In the genomic region with DNA sequence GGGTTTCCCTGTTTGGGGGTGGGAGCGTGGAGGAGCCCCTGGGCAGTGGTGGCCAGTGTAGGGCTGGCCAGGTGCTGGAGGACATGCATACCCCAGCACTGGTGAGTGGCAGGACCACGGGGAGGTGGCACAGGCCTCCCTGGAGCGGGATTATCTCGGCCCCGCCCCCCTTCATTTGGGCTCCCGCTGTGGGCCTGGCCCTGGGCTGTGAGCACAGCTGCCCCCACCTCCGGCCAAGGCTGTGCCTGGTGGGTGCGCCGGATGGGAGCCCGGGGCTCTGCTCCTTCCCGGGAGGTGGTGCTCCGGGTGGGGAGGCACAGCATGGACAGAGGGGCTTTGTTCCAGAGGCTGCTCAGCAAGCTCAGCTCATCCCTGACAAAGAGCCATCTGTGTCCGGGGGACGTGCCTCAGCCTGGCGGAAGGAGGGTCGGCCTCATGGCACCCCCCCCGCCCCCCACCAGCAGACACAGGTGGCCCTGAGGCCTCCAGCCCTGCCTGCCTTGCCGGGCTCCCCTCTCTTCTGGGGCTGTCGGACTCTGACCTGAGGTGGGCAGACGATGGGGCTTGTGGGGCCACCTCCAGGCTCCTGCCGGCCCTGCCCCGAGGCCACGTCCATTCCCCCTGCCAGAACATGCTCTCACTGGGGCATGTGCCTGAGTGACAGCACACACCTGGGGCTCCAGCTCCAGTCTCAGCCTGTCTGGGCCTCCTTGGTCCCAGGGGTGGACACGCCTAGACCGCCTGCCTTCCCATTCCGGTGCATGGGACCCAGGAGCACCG, we compare ENCODE assay signal across 1 cellular context.
A peak's percentile ranks its signal among the peaks of the same experiment; 100 is the strongest.
TF ChIP-seq lines count a peak whose summit lies in the region.

No MANE protein-coding gene starts in this region.

TF ChIP-seq in HepG2, 621 proteins besides CTCF, POLR2A, EP300 and RAD21 (continued from another document and continues in another):
- TF ChIP-seq PRDM10 (CRISPR knock-in tag; IDR thresholded peaks at IDR 0.05; ENCODE audit: low read depth) (no peak; the same call in 1 of the 2 replicates), ATF7-NPFF (CRISPR knock-in tag; IDR thresholded peaks at IDR 0.05; ENCODE audit: low read depth) (peak; percentile 76; the same call in 1 of the 2 replicates), YY1 (IDR thresholded peaks at IDR 0.05; ENCODE audit: insufficient read depth, insufficient replicate concordance, low read depth, low read length) (peak; percentile 55), U2AF2 (IDR thresholded peaks at IDR 0.05; ENCODE audit: low read depth, low read length) (no peak), SAP130 (CRISPR knock-in tag; IDR thresholded peaks at IDR 0.05; ENCODE audit: low read depth) (peak; percentile 87), ZNF576 (CRISPR knock-in tag; IDR thresholded peaks at IDR 0.05) (no peak), ATAD3A (CRISPR knock-in tag; IDR thresholded peaks at IDR 0.05) (no peak), ZNF780A (CRISPR knock-in tag; IDR thresholded peaks at IDR 0.05) (no peak; the same call in 1 of the 2 replicates), ZNF30 (CRISPR knock-in tag; IDR thresholded peaks at IDR 0.05) (no peak), ZZZ3 (CRISPR knock-in tag; IDR thresholded peaks at IDR 0.05; ENCODE audit: borderline replicate concordance) (peak; percentile 25; the same call in 1 of the 2 replicates), ZFP1 (CRISPR knock-in tag; IDR thresholded peaks at IDR 0.05) (0 out of 2 replicates have a peak, but pooled peaks have one; percentile 38), KDM1A (CRISPR knock-in tag; IDR thresholded peaks at IDR 0.05) (no peak), ZNF513 (CRISPR knock-in tag; conservative IDR thresholded peaks at IDR 0.05) (no peak), ZNF3 (CRISPR knock-in tag; IDR thresholded peaks at IDR 0.05) (no peak), SMAD3 (CRISPR knock-in tag; IDR thresholded peaks at IDR 0.05) (0 out of 2 replicates have a peak, but pooled peaks have one; percentile 21), ZSCAN22 (CRISPR knock-in tag; IDR thresholded peaks at IDR 0.05) (0 out of 2 replicates have a peak, but pooled peaks have one; percentile 31), ZNF362 (CRISPR knock-in tag; IDR thresholded peaks at IDR 0.05; ENCODE audit: borderline replicate concordance) (no peak), SSRP1 (CRISPR knock-in tag; IDR thresholded peaks at IDR 0.05) (no peak), THAP11 (CRISPR knock-in tag; IDR thresholded peaks at IDR 0.05) (peak; percentile 45; the same call in 1 of the 2 replicates), SOX5 (CRISPR knock-in tag; IDR thresholded peaks at IDR 0.05; ENCODE audit: borderline replicate concordance) (peak; percentile 71), ZNF556 (CRISPR knock-in tag; IDR thresholded peaks at IDR 0.05; ENCODE audit: borderline replicate concordance) (peak; percentile 55; the same call in 1 of the 2 replicates)
- TF ChIP-seq, protein P1, sequence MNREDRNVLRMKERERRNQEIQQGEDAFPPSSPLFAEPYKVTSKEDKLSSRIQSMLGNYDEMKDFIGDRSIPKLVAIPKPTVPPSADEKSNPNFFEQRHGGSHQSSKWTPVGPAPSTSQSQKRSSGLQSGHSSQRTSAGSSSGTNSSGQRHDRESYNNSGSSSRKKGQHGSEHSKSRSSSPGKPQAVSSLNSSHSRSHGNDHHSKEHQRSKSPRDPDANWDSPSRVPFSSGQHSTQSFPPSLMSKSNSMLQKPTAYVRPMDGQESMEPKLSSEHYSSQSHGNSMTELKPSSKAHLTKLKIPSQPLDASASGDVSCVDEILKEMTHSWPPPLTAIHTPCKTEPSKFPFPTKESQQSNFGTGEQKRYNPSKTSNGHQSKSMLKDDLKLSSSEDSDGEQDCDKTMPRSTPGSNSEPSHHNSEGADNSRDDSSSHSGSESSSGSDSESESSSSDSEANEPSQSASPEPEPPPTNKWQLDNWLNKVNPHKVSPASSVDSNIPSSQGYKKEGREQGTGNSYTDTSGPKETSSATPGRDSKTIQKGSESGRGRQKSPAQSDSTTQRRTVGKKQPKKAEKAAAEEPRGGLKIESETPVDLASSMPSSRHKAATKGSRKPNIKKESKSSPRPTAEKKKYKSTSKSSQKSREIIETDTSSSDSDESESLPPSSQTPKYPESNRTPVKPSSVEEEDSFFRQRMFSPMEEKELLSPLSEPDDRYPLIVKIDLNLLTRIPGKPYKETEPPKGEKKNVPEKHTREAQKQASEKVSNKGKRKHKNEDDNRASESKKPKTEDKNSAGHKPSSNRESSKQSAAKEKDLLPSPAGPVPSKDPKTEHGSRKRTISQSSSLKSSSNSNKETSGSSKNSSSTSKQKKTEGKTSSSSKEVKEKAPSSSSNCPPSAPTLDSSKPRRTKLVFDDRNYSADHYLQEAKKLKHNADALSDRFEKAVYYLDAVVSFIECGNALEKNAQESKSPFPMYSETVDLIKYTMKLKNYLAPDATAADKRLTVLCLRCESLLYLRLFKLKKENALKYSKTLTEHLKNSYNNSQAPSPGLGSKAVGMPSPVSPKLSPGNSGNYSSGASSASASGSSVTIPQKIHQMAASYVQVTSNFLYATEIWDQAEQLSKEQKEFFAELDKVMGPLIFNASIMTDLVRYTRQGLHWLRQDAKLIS (CRISPR knock-in tag; IDR thresholded peaks at IDR 0.05) = no peak
- TF ChIP-seq, protein P2, sequence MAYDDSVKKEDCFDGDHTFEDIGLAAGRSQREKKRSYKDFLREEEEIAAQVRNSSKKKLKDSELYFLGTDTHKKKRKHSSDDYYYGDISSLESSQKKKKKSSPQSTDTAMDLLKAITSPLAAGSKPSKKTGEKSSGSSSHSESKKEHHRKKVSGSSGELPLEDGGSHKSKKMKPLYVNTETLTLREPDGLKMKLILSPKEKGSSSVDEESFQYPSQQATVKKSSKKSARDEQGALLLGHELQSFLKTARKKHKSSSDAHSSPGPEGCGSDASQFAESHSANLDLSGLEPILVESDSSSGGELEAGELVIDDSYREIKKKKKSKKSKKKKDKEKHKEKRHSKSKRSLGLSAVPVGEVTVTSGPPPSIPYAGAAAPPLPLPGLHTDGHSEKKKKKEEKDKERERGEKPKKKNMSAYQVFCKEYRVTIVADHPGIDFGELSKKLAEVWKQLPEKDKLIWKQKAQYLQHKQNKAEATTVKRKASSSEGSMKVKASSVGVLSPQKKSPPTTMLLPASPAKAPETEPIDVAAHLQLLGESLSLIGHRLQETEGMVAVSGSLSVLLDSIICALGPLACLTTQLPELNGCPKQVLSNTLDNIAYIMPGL (CRISPR knock-in tag; IDR thresholded peaks at IDR 0.05; ENCODE audit: borderline replicate concordance in 1 of 2, low read depth in 1 of 2) = peak; percentile 49 to 62; a peak in 1 of 4 replicates
- TF ChIP-seq, protein P3, sequence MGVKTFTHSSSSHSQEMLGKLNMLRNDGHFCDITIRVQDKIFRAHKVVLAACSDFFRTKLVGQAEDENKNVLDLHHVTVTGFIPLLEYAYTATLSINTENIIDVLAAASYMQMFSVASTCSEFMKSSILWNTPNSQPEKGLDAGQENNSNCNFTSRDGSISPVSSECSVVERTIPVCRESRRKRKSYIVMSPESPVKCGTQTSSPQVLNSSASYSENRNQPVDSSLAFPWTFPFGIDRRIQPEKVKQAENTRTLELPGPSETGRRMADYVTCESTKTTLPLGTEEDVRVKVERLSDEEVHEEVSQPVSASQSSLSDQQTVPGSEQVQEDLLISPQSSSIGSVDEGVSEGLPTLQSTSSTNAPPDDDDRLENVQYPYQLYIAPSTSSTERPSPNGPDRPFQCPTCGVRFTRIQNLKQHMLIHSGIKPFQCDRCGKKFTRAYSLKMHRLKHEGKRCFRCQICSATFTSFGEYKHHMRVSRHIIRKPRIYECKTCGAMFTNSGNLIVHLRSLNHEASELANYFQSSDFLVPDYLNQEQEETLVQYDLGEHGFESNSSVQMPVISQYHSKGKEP (CRISPR knock-in tag; IDR thresholded peaks at IDR 0.05) = no peak
- TF ChIP-seq, protein P4, sequence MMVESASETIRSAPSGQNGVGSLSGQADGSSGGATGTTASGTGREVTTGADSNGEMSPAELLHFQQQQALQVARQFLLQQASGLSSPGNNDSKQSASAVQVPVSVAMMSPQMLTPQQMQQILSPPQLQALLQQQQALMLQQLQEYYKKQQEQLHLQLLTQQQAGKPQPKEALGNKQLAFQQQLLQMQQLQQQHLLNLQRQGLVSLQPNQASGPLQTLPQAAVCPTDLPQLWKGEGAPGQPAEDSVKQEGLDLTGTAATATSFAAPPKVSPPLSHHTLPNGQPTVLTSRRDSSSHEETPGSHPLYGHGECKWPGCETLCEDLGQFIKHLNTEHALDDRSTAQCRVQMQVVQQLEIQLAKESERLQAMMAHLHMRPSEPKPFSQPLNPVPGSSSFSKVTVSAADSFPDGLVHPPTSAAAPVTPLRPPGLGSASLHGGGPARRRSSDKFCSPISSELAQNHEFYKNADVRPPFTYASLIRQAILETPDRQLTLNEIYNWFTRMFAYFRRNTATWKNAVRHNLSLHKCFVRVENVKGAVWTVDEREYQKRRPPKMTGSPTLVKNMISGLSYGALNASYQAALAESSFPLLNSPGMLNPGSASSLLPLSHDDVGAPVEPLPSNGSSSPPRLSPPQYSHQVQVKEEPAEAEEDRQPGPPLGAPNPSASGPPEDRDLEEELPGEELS (CRISPR knock-in tag; IDR thresholded peaks at IDR 0.05) = peak; percentile 83
- TF ChIP-seq, protein P5, sequence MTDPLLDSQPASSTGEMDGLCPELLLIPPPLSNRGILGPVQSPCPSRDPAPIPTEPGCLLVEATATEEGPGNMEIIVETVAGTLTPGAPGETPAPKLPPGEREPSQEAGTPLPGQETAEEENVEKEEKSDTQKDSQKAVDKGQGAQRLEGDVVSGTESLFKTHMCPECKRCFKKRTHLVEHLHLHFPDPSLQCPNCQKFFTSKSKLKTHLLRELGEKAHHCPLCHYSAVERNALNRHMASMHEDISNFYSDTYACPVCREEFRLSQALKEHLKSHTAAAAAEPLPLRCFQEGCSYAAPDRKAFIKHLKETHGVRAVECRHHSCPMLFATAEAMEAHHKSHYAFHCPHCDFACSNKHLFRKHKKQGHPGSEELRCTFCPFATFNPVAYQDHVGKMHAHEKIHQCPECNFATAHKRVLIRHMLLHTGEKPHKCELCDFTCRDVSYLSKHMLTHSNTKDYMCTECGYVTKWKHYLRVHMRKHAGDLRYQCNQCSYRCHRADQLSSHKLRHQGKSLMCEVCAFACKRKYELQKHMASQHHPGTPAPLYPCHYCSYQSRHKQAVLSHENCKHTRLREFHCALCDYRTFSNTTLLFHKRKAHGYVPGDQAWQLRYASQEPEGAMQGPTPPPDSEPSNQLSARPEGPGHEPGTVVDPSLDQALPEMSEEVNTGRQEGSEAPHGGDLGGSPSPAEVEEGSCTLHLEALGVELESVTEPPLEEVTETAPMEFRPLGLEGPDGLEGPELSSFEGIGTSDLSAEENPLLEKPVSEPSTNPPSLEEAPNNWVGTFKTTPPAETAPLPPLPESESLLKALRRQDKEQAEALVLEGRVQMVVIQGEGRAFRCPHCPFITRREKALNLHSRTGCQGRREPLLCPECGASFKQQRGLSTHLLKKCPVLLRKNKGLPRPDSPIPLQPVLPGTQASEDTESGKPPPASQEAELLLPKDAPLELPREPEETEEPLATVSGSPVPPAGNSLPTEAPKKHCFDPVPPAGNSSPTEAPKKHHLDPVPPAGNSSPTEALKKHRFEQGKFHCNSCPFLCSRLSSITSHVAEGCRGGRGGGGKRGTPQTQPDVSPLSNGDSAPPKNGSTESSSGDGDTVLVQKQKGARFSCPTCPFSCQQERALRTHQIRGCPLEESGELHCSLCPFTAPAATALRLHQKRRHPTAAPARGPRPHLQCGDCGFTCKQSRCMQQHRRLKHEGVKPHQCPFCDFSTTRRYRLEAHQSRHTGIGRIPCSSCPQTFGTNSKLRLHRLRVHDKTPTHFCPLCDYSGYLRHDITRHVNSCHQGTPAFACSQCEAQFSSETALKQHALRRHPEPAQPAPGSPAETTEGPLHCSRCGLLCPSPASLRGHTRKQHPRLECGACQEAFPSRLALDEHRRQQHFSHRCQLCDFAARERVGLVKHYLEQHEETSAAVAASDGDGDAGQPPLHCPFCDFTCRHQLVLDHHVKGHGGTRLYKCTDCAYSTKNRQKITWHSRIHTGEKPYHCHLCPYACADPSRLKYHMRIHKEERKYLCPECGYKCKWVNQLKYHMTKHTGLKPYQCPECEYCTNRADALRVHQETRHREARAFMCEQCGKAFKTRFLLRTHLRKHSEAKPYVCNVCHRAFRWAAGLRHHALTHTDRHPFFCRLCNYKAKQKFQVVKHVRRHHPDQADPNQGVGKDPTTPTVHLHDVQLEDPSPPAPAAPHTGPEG (CRISPR knock-in tag; IDR thresholded peaks at IDR 0.05) = no peak
